9 cellular contexts compared by ENCODE assay signal in the genomic region with DNA sequence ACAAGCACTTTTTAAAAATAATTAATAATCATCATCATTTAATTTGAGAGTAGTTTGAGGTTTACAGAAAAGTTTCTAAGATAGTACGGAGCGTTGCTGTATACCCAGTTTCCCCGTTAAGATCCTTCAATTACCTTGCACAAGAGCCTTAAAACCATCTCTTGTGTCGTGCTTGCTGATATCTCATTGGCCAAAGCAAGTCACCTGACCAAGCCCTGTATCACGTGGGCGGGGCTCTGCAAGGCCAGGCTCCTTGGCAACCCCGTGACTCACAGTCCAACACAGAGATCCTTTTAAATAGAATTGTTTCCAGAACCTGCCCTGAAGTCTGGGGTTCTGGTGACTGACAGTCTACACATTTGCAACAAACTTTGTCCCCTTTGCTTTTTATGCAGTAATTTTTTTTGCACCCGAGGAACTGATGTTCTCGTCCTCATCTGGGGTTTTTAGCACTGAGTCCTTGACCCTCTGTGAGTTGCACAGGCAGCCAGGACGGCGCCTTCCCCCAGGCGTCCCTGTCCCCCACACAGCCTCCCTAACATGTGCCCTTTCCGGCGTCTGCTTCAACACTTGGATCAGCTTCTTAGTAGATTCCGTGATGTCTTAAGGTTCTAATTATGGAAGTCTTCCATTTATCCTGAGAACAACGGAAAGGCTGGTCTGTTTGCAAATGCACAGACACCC.
DNase-seq lines count a peak whose midpoint lies in the region; ATAC-seq lines count a peak whose summit lies in the region.
"Had no signal": no experiment of that assay in that cellular context is flagged by ENCODE, and none has a peak within 500 bp of the region (broad histone marks: within the 10 kb centered on the region; RNA-seq: fewer than 3 reads in every experiment).

No MANE protein-coding gene starts in this region.

- H3K27me3 ChIP-seq in right cardiac atrium (ENCODE audit: control insufficient read depth, insufficient read depth), result no peaks in the 10 kb centered on the region

- ATAC-seq in right cardiac atrium (peak; percentile 36 to 72), GM18868 (IDR thresholded peaks at IDR 0.05; ENCODE audit: unreplicated experiment) (no peak), HG03439 (IDR thresholded peaks at IDR 0.05; ENCODE audit: unreplicated experiment) (no peak), GM18520 (IDR thresholded peaks at IDR 0.05; ENCODE audit: unreplicated experiment) (no peak)

- DNase-seq in activated T-cell treated with anti-CD3 and anti-CD28 coated beads for 24 hours (ENCODE audit: low read depth) (peak; percentile 21), right cardiac atrium (peak in 2 of 3 donors; percentile 72 to 83)
- DNase-seq in activated T-cell treated with anti-CD3 and anti-CD28 coated beads, Interleukin-2, amount 50 U/mL, for 24 hours, result no peak
- DNase-seq in activated CD4-positive, alpha-beta memory T cell treated with anti-CD3 and anti-CD28 coated beads for 36 hours, result peak; percentile 58
- peak; percentile 33 to 45 for DNase-seq in stimulated activated CD4-positive, alpha-beta T cell treated with anti-CD3 and anti-CD28 coated beads, Interleukin-15, amount 100 ng/mL, for 48 hours (ENCODE audit: low read depth in 2 of 2)

- H3K4me3 ChIP-seq in right cardiac atrium (ENCODE audit: low read length), result no peak overlapping the region

- H3K27ac Mint-ChIP-seq in activated T-cell treated with anti-CD3 and anti-CD28 coated beads, Interleukin-2, amount 50 U/mL, for 24 hours, result no peak overlapping the region
- H3K27ac Mint-ChIP-seq in activated CD4-positive, alpha-beta memory T cell treated with anti-CD3 and anti-CD28 coated beads for 36 hours, result no peak overlapping the region

- H3K4me3 Mint-ChIP-seq in activated T-cell treated with anti-CD3 and anti-CD28 coated beads, Interleukin-2, amount 50 U/mL, for 24 hours, result no peak overlapping the region
- no peak overlapping the region for H3K4me3 Mint-ChIP-seq in activated CD4-positive, alpha-beta memory T cell treated with anti-CD3 and anti-CD28 coated beads for 36 hours

- H3K36me3 Mint-ChIP-seq in activated T-cell treated with anti-CD3 and anti-CD28 coated beads, Interleukin-2, amount 50 U/mL, for 24 hours (ENCODE audit: low read depth), result no peaks in the 10 kb centered on the region
- no peaks in the 10 kb centered on the region for H3K36me3 Mint-ChIP-seq in activated CD4-positive, alpha-beta memory T cell treated with anti-CD3 and anti-CD28 coated beads for 36 hours

- H3K9me3 Mint-ChIP-seq in activated T-cell treated with anti-CD3 and anti-CD28 coated beads, Interleukin-2, amount 50 U/mL, for 24 hours, result no peaks in the 10 kb centered on the region
- H3K9me3 Mint-ChIP-seq in activated CD4-positive, alpha-beta memory T cell treated with anti-CD3 and anti-CD28 coated beads for 36 hours, result peaks cover 10% of the 10 kb centered on the region

- H3K27me3 Mint-ChIP-seq in activated T-cell treated with anti-CD3 and anti-CD28 coated beads, Interleukin-2, amount 50 U/mL, for 24 hours, result peaks cover 5% of the 10 kb centered on the region
- H3K27me3 Mint-ChIP-seq in activated CD4-positive, alpha-beta memory T cell treated with anti-CD3 and anti-CD28 coated beads for 36 hours, result peaks cover 3% of the 10 kb centered on the region

- CTCF ChIA-PET in activated CD4-positive, alpha-beta memory T cell treated with anti-CD3 and anti-CD28 coated beads for 36 hours (lab: Charles Lee), result no interaction called here

- H3K4me1 ChIP-seq in right cardiac atrium (ENCODE audit: control insufficient read depth, insufficient read depth, low read length), result peaks cover 3% of the 10 kb centered on the region

- peaks cover 20% of the 10 kb centered on the region for H3K4me1 Mint-ChIP-seq in activated T-cell treated with anti-CD3 and anti-CD28 coated beads, Interleukin-2, amount 50 U/mL, for 24 hours (ENCODE audit: low read depth)
- peaks cover 12% of the 10 kb centered on the region for H3K4me1 Mint-ChIP-seq in activated CD4-positive, alpha-beta memory T cell treated with anti-CD3 and anti-CD28 coated beads for 36 hours (ENCODE audit: low read depth)

- H3K9me3 ChIP-seq in right cardiac atrium (ENCODE audit: control insufficient read depth, low read length), result no peaks in the 10 kb centered on the region

- POLR2A ChIA-PET in activated CD4-positive, alpha-beta memory T cell treated with anti-CD3 and anti-CD28 coated beads for 36 hours (lab: Charles Lee), result no interaction called here

- 74% methylated on average over 16 of the region's 16 CpGs for WGBS in right cardiac atrium

- intact Hi-C loops in activated CD4-positive, alpha-beta memory T cell treated with anti-CD3 and anti-CD28 coated beads for 36 hours (cut with micrococcal nuclease), result no loop called here
- intact Hi-C loops in right cardiac atrium (cut with DNase I), result no loop called here

- no peak overlapping the region for H3K27ac ChIP-seq in right cardiac atrium (ENCODE audit: low read length)
- H3K27ac ChIP-seq: VCaP had no signal

Comparison
In these comparisons a context has a peak if more than half of its experiments do, and no peak if none do; other contexts are left out.
1. ATAC-seq: peak in right cardiac atrium (2 of 2); none in GM18868 (single experiment), HG03439 (single experiment) and GM18520 (single experiment).